ENCODE assay signal across 29 cellular contexts in the genomic region with DNA sequence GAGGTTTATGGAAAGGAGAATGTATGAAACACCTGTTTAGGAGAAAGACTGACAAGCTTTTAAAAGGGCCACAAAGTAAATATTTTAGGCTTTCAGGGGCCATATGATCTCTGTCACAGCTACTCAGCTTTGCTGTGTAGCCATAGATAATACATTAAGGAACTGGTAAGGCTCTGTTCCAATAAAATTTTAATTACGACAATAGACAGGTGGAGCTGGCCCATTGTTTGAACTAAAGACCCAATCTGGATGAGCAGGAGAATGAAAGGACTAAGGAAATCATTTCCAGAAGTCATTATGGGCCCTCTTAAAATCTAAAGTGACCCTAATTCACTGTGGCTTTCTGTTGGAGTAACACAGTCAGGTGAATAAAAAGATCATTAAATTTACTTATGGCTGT. TPM values are rescaled to one million over a fixed set of nuclear protein-coding genes. Genes with fewer than 3 reads are reported as not detected.
DNase-seq lines count a peak whose midpoint lies in the region; ATAC-seq and TF ChIP-seq lines count a peak whose summit lies in the region.
"Had no signal": no experiment of that assay in that cellular context is flagged by ENCODE, and none has a peak within 500 bp of the region (broad histone marks: within the 10 kb centered on the region; RNA-seq: fewer than 3 reads in every experiment).

No MANE protein-coding gene starts in this region.

- H3K27ac Mint-ChIP-seq in T-helper 17 cell, result peak overlapping the region; percentile 9
- H3K27ac Mint-ChIP-seq: activated naive CD8-positive, alpha-beta T cell; activated T-helper 2 cell treated with anti-CD3 and anti-CD28 coated beads, Interferon-gamma antibody, Interleukin-2, Interleukin-4, amounts not matched to agents 10 μg/mL and 5 μg/mL and 100 μg/mL, durations not matched to agents 14 hours and 24 hours and 36 hours; T-helper 2 cell treated with Interferon-gamma antibody and Interleukin-4, amounts not matched to agents 5 μg/mL and 100 μg/mL, for 36 hours had no signal

- CTCF ChIA-PET in GM10248 (lab: Yijun Ruan, JAX), result interaction anchor here (1.0 to 2.1 kb wide), 4 partner anchors 12 to 29 kb away, joined by 3 to 4 read pairs (median 3); no protein-coding TSS in a partner anchor

- DNase-seq in DMS153 treated with DMSO at 0.1 percent for 48 hours (lab: John Stamatoyannopoulos, UW; ENCODE audit: unreplicated experiment) (peak; percentile 78), NCI-H1417 treated with DMSO at 0.1 percent for 48 hours (lab: John Stamatoyannopoulos, UW) (peak; percentile 40), NCI-H2107 (lab: John Stamatoyannopoulos, UW) (peak; percentile 15), T-helper 17 cell (no peak), GM10248 (ENCODE audit: extremely low spot score) (no peak)
- DNase-seq: aorta; BE2C; DND-41; HCEC 1CT; IMR-90; islet precursor cell; NCI-H1694 treated with DMSO at 0.1 percent for 48 hours; NCI-H82; ovary; right cardiac atrium; SK-N-SH; stimulated activated CD4-positive, alpha-beta T cell treated with anti-CD3 and anti-CD28 coated beads, Interleukin-4, amount 100 ng/mL, for 4 hours; stimulated activated naive CD4-positive, alpha-beta T cell; uterus had no signal

- peaks cover 5% of the 10 kb centered on the region for H3K36me3 Mint-ChIP-seq in T-helper 17 cell (ENCODE audit: low read depth)

- peaks cover 10% of the 10 kb centered on the region for H3K4me1 Mint-ChIP-seq in T-helper 17 cell
- H3K4me1 Mint-ChIP-seq: nephron had no signal

- POLR2A ChIA-PET in GM10248 (lab: Yijun Ruan, JAX), result no interaction called here

- no peak for TF ChIP-seq POLR2A in GM18505 (IDR thresholded peaks at IDR 0.05; ENCODE audit: borderline replicate concordance, extremely low read depth, insufficient read depth, insufficient read length)

- no peak for ATAC-seq in T-helper 17 cell
- ATAC-seq in GM18505 (IDR thresholded peaks at IDR 0.05; ENCODE audit: unreplicated experiment), result no peak
- no peak for ATAC-seq in GM21528 (IDR thresholded peaks at IDR 0.05; ENCODE audit: low FRiP score, unreplicated experiment)
- ATAC-seq in HG02884 (IDR thresholded peaks at IDR 0.05; ENCODE audit: unreplicated experiment), result no peak
- ATAC-seq: gastroesophageal sphincter, GM12878, right cardiac atrium had no signal

- H3K4me3 Mint-ChIP-seq in T-helper 17 cell, result no peak overlapping the region
- H3K4me3 Mint-ChIP-seq: activated naive CD8-positive, alpha-beta T cell; nephron; T-helper 2 cell treated with Interferon-gamma antibody and Interleukin-4, amounts not matched to agents 5 μg/mL and 100 μg/mL, for 36 hours had no signal

- no peaks in the 10 kb centered on the region for H3K9me3 ChIP-seq in T-helper 17 cell (ENCODE audit: control insufficient read depth, low read length, poor library complexity, severe bottlenecking)
- H3K9me3 ChIP-seq: BE2C, ovary, uterus had no signal

- no peak for TF ChIP-seq CTCF in GM10248 (IDR thresholded peaks at IDR 0.05; ENCODE audit: control extremely low read depth, extremely low read depth, low read depth, missing control alignments)

- no peaks in the 10 kb centered on the region for H3K27me3 Mint-ChIP-seq in T-helper 17 cell
- H3K27me3 Mint-ChIP-seq: activated naive CD8-positive, alpha-beta T cell had no signal

RNA-seq across cellular contexts. Expression of a gene that starts 48.5 kb away (rescaled TPM):
- under 1 TPM in 1 of 2 donors, not detected in 1; 0.40 TPM for total RNA-seq in T-helper 17 cell
- total RNA-seq: mononuclear cell had no signal

Comparison
In these comparisons a context has a peak if more than half of its experiments do, and no peak if none do; other contexts are left out.
1. DNase-seq: peak in DMS153 treated with DMSO at 0.1 percent for 48 hours (single experiment), NCI-H1417 treated with DMSO at 0.1 percent for 48 hours (single experiment) and NCI-H2107 (single experiment); none in T-helper 17 cell (0 of 3) and GM10248 (single experiment).